ENCODE assay signal across 1 cellular context in the genomic region with DNA sequence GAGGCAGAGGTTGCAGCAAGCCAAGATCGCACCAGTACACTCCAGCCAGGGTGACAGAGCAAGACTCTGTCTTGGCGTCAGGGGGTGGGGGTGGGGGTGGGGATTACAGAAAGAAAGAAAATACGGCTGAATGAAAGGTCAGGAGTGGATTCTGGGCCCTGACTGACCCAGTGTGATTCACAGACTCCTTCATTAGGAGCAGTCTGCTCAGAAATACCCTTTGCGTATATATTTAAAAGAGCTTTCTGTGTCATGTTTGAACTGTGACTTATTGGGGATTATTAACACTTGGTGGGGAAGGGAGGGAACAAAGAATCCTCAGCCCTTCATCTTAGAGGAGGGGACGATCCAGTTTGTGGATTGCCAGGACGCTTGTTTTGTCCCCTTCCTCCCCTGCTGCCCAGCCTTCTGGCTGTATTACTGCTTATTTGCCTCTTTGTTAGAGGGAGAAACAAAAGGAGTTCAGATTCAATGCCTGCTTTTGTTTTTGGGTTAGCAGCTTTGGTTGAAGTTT.
TF ChIP-seq lines count a peak whose summit lies in the region.

No MANE protein-coding gene starts in this region.

TF ChIP-seq in HepG2, 621 proteins besides CTCF, POLR2A, EP300 and RAD21 (continued from another document):
- TF ChIP-seq PRDM15 (CRISPR knock-in tag; IDR thresholded peaks at IDR 0.05) (peak; percentile 96), ZNF331 (CRISPR knock-in tag; IDR thresholded peaks at IDR 0.05) (0 out of 2 replicates have a peak, but pooled peaks have one; percentile 10), KAT2B (IDR thresholded peaks at IDR 0.05; ENCODE audit: borderline replicate concordance, low read depth, low read length) (no peak), SOX5 (CRISPR knock-in tag; IDR thresholded peaks at IDR 0.05; ENCODE audit: borderline replicate concordance) (peak; percentile 88), RBM22 (optimal IDR thresholded peaks at IDR 0.05; ENCODE audit: low read length) (peak; percentile 80), TBX2 (CRISPR knock-in tag; IDR thresholded peaks at IDR 0.05; ENCODE audit: borderline replicate concordance) (0 out of 2 replicates have a peak, but pooled peaks have one; percentile 14), ZNF317 (CRISPR knock-in tag; IDR thresholded peaks at IDR 0.05) (no peak), ZMYM2 (CRISPR knock-in tag; IDR thresholded peaks at IDR 0.05) (no peak), ZNF253 (CRISPR knock-in tag; IDR thresholded peaks at IDR 0.05; ENCODE audit: borderline replicate concordance) (no peak), ZKSCAN1 (IDR thresholded peaks at IDR 0.05; ENCODE audit: low read length) (no peak), EZH2 (conservative IDR thresholded peaks at IDR 0.05; ENCODE audit: low read depth, low read length) (no peak), ZNF530 (CRISPR knock-in tag; IDR thresholded peaks at IDR 0.05; ENCODE audit: low read depth) (no peak), SOX13 (IDR thresholded peaks at IDR 0.05) (peak; percentile 55; the same call in 1 of the 2 replicates), SOX13 (CRISPR knock-in tag; conservative IDR thresholded peaks at IDR 0.05 in 1 of 2, IDR thresholded peaks at IDR 0.05 in 1 of 2) (peak in 1 of 2 experiments; percentile 96; a peak in 2 of 4 replicates), HDAC1 (CRISPR knock-in tag; IDR thresholded peaks at IDR 0.05) (no peak), ZNF124 (CRISPR knock-in tag; IDR thresholded peaks at IDR 0.05) (no peak), ZNF260 (CRISPR knock-in tag; IDR thresholded peaks at IDR 0.05; ENCODE audit: borderline replicate concordance, low read depth) (no peak), ZNF576 (CRISPR knock-in tag; IDR thresholded peaks at IDR 0.05) (no peak), ZNF616 (CRISPR knock-in tag; IDR thresholded peaks at IDR 0.05; ENCODE audit: low read depth) (no peak), ZNF274 (CRISPR knock-in tag; IDR thresholded peaks at IDR 0.05) (no peak), TCF7 (IDR thresholded peaks at IDR 0.05; ENCODE audit: low read depth) (peak; percentile 23; the same call in 1 of the 2 replicates), ASH2L (IDR thresholded peaks at IDR 0.05; ENCODE audit: insufficient read length, low read depth, low read length) (peak; percentile 8), SOX6 (IDR thresholded peaks at IDR 0.05) (no peak), SOX6 (CRISPR knock-in tag; IDR thresholded peaks at IDR 0.05) (peak; percentile 81), ELF1 (CRISPR knock-in tag; IDR thresholded peaks at IDR 0.05) (no peak), ZNF383 (CRISPR knock-in tag; IDR thresholded peaks at IDR 0.05; ENCODE audit: borderline replicate concordance) (no peak), PCBP2 (optimal IDR thresholded peaks at IDR 0.05; ENCODE audit: low read depth, low read length, poor library complexity, severe bottlenecking) (peak; percentile 40), ESRRA (CRISPR knock-in tag; IDR thresholded peaks at IDR 0.05; ENCODE audit: low read depth) (no peak), ZNF430 (CRISPR knock-in tag; IDR thresholded peaks at IDR 0.05) (no peak), ZGPAT (CRISPR knock-in tag; IDR thresholded peaks at IDR 0.05) (no peak), FOXA3 (CRISPR knock-in tag; IDR thresholded peaks at IDR 0.05) (0 out of 2 replicates have a peak, but pooled peaks have one; percentile 13)
- TF ChIP-seq, protein P1, sequence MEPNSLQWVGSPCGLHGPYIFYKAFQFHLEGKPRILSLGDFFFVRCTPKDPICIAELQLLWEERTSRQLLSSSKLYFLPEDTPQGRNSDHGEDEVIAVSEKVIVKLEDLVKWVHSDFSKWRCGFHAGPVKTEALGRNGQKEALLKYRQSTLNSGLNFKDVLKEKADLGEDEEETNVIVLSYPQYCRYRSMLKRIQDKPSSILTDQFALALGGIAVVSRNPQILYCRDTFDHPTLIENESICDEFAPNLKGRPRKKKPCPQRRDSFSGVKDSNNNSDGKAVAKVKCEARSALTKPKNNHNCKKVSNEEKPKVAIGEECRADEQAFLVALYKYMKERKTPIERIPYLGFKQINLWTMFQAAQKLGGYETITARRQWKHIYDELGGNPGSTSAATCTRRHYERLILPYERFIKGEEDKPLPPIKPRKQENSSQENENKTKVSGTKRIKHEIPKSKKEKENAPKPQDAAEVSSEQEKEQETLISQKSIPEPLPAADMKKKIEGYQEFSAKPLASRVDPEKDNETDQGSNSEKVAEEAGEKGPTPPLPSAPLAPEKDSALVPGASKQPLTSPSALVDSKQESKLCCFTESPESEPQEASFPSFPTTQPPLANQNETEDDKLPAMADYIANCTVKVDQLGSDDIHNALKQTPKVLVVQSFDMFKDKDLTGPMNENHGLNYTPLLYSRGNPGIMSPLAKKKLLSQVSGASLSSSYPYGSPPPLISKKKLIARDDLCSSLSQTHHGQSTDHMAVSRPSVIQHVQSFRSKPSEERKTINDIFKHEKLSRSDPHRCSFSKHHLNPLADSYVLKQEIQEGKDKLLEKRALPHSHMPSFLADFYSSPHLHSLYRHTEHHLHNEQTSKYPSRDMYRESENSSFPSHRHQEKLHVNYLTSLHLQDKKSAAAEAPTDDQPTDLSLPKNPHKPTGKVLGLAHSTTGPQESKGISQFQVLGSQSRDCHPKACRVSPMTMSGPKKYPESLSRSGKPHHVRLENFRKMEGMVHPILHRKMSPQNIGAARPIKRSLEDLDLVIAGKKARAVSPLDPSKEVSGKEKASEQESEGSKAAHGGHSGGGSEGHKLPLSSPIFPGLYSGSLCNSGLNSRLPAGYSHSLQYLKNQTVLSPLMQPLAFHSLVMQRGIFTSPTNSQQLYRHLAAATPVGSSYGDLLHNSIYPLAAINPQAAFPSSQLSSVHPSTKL (CRISPR knock-in tag; IDR thresholded peaks at IDR 0.05) = 0 out of 2 replicates have a peak, but pooled peaks have one; percentile 12
- TF ChIP-seq, protein P2, sequence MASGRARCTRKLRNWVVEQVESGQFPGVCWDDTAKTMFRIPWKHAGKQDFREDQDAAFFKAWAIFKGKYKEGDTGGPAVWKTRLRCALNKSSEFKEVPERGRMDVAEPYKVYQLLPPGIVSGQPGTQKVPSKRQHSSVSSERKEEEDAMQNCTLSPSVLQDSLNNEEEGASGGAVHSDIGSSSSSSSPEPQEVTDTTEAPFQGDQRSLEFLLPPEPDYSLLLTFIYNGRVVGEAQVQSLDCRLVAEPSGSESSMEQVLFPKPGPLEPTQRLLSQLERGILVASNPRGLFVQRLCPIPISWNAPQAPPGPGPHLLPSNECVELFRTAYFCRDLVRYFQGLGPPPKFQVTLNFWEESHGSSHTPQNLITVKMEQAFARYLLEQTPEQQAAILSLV (CRISPR knock-in tag; IDR thresholded peaks at IDR 0.05; ENCODE audit: borderline replicate concordance) = no peak
- TF ChIP-seq, protein P3, sequence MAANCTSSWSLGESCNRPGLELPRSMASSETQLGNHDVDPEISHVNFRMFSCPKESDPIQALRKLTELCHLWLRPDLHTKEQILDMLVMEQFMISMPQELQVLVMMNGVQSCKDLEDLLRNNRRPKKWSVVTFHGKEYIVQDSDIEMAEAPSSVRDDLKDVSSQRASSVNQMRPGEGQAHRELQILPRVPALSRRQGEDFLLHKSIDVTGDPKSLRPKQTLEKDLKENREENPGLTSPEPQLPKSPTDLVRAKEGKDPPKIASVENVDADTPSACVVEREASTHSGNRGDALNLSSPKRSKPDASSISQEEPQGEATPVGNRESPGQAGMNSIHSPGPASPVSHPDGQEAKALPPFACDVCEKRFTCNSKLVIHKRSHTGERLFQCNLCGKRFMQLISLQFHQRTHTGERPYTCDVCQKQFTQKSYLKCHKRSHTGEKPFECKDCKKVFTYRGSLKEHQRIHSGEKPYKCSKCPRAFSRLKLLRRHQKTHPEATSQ (CRISPR knock-in tag; IDR thresholded peaks at IDR 0.05; ENCODE audit: borderline replicate concordance) = no peak
- TF ChIP-seq, protein P4, sequence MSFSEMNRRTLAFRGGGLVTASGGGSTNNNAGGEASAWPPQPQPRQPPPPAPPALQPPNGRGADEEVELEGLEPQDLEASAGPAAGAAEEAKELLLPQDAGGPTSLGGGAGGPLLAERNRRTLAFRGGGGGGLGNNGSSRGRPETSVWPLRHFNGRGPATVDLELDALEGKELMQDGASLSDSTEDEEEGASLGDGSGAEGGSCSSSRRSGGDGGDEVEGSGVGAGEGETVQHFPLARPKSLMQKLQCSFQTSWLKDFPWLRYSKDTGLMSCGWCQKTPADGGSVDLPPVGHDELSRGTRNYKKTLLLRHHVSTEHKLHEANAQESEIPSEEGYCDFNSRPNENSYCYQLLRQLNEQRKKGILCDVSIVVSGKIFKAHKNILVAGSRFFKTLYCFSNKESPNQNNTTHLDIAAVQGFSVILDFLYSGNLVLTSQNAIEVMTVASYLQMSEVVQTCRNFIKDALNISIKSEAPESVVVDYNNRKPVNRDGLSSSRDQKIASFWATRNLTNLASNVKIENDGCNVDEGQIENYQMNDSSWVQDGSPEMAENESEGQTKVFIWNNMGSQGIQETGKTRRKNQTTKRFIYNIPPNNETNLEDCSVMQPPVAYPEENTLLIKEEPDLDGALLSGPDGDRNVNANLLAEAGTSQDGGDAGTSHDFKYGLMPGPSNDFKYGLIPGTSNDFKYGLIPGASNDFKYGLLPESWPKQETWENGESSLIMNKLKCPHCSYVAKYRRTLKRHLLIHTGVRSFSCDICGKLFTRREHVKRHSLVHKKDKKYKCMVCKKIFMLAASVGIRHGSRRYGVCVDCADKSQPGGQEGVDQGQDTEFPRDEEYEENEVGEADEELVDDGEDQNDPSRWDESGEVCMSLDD (CRISPR knock-in tag; IDR thresholded peaks at IDR 0.05; ENCODE audit: borderline replicate concordance) = no peak
- TF ChIP-seq, protein P5, sequence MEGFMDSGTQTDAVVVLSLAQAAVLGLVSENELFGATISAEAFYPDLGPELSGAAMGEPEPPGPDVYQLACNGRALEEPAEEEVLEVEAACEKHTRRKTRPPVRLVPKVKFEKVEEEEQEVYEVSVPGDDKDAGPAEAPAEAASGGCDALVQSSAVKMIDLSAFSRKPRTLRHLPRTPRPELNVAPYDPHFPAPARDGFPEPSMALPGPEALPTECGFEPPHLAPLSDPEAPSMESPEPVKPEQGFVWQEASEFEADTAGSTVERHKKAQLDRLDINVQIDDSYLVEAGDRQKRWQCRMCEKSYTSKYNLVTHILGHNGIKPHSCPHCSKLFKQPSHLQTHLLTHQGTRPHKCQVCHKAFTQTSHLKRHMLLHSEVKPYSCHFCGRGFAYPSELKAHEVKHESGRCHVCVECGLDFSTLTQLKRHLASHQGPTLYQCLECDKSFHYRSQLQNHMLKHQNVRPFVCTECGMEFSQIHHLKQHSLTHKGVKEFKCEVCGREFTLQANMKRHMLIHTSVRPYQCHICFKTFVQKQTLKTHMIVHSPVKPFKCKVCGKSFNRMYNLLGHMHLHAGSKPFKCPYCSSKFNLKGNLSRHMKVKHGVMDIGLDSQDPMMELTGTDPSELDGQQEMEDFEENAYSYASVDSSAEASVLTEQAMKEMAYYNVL (CRISPR knock-in tag; IDR thresholded peaks at IDR 0.05; ENCODE audit: borderline replicate concordance) = peak; percentile 79; the same call in 1 of the 2 replicates
